ENCODE assay signal across 8 cellular contexts in genomic region chr14:24135584-24135833, GRCh38. TPM values are rescaled to one million over a fixed set of nuclear protein-coding genes. Genes with fewer than 3 reads are reported as not detected.
A peak's percentile ranks its signal among the peaks of the same experiment; 100 is the strongest.
DNase-seq lines count a peak whose midpoint lies in the region; ATAC-seq and TF ChIP-seq lines count a peak whose summit lies in the region.

No MANE protein-coding gene starts in this region.

- TF ChIP-seq RAD21 in SK-N-SH (IDR thresholded peaks at IDR 0.05; ENCODE audit: low read length) = no peak

- CTCF ChIA-PET in SK-N-SH (lab: Yijun Ruan, JAX) = interaction anchor here (0.6 to 4.7 kb wide), 8 partner anchors 9 to 557 kb away, joined by 3 to 22 read pairs (median 3); partner anchors contain the start of genes IRF9, JPH4 and PSME2

- TF ChIP-seq CTCF in SK-N-SH (IDR thresholded peaks at IDR 0.05) (no peak), gastroesophageal sphincter (IDR thresholded peaks at IDR 0.05) (no peak), smooth muscle cell (IDR thresholded peaks at IDR 0.05; ENCODE audit: borderline replicate concordance, insufficient read depth, poor library complexity, severe bottlenecking) (no peak)

- no peaks in the 10 kb centered on the region for H3K9me2 ChIP-seq in SK-N-SH

- H4K20me1 ChIP-seq in SK-N-SH (ENCODE audit: insufficient read depth) = no peaks in the 10 kb centered on the region
- peaks cover 8% of the 10 kb centered on the region for H4K20me1 ChIP-seq in smooth muscle cell (ENCODE audit: low read depth)

- DNase-seq in SK-N-SH (no peak), smooth muscle cell (lab: John Stamatoyannopoulos, UW; ENCODE audit: unreplicated experiment) (no peak), mucosa of gallbladder (ENCODE audit: low spot score) (no peak), T-helper 9 cell (no peak)

- H3K4me1 ChIP-seq in ACC112 (ENCODE audit: control insufficient read depth, insufficient read depth, low read length, unreplicated experiment) (peaks cover 30% of the 10 kb centered on the region), SK-N-SH (ENCODE audit: control insufficient read depth in 1 of 2, insufficient read depth in 2 of 2, low read depth in 1 of 2, low read length in 1 of 2) (peaks cover 6 to 39% of the 10 kb centered on the region in 2 experiments; a peak in 2 of 4 replicates), gastroesophageal sphincter (peaks cover 0 to 68% (median 28%) of the 10 kb centered on the region in 3 donors), smooth muscle cell (ENCODE audit: low read depth) (peaks cover 18% of the 10 kb centered on the region)

- ATAC-seq in GM21381 (IDR thresholded peaks at IDR 0.05; ENCODE audit: unreplicated experiment) = peak; percentile 1
- ATAC-seq in gastroesophageal sphincter = no peak
- ATAC-seq in HG02759 (IDR thresholded peaks at IDR 0.05; ENCODE audit: unreplicated experiment) = no peak

- peaks cover 40% of the 10 kb centered on the region for H3K79me2 ChIP-seq in ACC112 (ENCODE audit: control insufficient read depth, insufficient read depth, low read length, unreplicated experiment)
- H3K79me2 ChIP-seq in SK-N-SH (ENCODE audit: insufficient read depth) = peaks cover 27% of the 10 kb centered on the region
- peaks cover 16% of the 10 kb centered on the region for H3K79me2 ChIP-seq in smooth muscle cell (ENCODE audit: low read depth)

- H3K4me3 ChIP-seq in ACC112 (ENCODE audit: low read depth, low read length) (peak overlapping the region; percentile 93), SK-N-SH (ENCODE audit: low read depth in 2 of 2, low read length in 1 of 2) (peak overlapping the region; percentile 82 to 91), gastroesophageal sphincter (peak overlapping the region; percentile 93 to 98), smooth muscle cell (peak overlapping the region; percentile 98)

- H3K36me3 ChIP-seq in ACC112 (ENCODE audit: insufficient read depth, low read length) (peaks cover 6% of the 10 kb centered on the region; the same call in 1 of the 2 replicates), SK-N-SH (replicated peaks in 1 of 2; ENCODE audit: control insufficient read depth in 1 of 2, insufficient read depth in 2 of 2, low read length in 1 of 2) (peaks cover 21 to 24% of the 10 kb centered on the region in 2 experiments), gastroesophageal sphincter (peaks cover 0 to 28% of the 10 kb centered on the region in 2 donors), smooth muscle cell (ENCODE audit: low read depth) (no peaks in the 10 kb centered on the region)

- no peak for TF ChIP-seq POLR2A in gastroesophageal sphincter (IDR thresholded peaks at IDR 0.05)

- H3K27me3 ChIP-seq in ACC112 (ENCODE audit: insufficient read depth, low read length) = no peaks in the 10 kb centered on the region
- H3K27me3 ChIP-seq in SK-N-SH (ENCODE audit: insufficient read depth) = no peaks in the 10 kb centered on the region
- H3K27me3 ChIP-seq in gastroesophageal sphincter = no peaks in the 10 kb centered on the region
- H3K27me3 ChIP-seq in smooth muscle cell (ENCODE audit: low read depth) = no peaks in the 10 kb centered on the region

- H3K9me3 ChIP-seq in SK-N-SH (no peaks in the 10 kb centered on the region), gastroesophageal sphincter (no peaks in the 10 kb centered on the region), smooth muscle cell (replicated peaks; ENCODE audit: low read depth) (no peaks in the 10 kb centered on the region)

- H3K27ac ChIP-seq in ACC112 (ENCODE audit: low read depth, low read length) (no peak overlapping the region), SK-N-SH (ENCODE audit: low read depth in 2 of 2, low read length in 1 of 2) (peak overlapping the region; percentile 15 to 83; a peak in 3 of 4 replicates), gastroesophageal sphincter (peak overlapping the region; percentile 60 to 95 (median 93)), smooth muscle cell (ENCODE audit: low read depth) (no peak overlapping the region)

- H2AFZ ChIP-seq in ACC112 (ENCODE audit: low read length, unreplicated experiment) = peak overlapping the region; percentile 50
- peak overlapping the region; percentile 98 for H2AFZ ChIP-seq in SK-N-SH (ENCODE audit: low read depth)
- H2AFZ ChIP-seq in smooth muscle cell (ENCODE audit: low read depth) = peak overlapping the region; percentile 72

- peak overlapping the region; percentile 54 for H3K9ac ChIP-seq in SK-N-SH
- H3K9ac ChIP-seq in smooth muscle cell (ENCODE audit: low read depth) = no peak overlapping the region

- peaks cover 3% of the 10 kb centered on the region for H3F3A ChIP-seq in SK-N-SH (replicated peaks; ENCODE audit: insufficient read depth)
- H3F3A ChIP-seq in smooth muscle cell (ENCODE audit: low read depth) = no peaks in the 10 kb centered on the region

- POLR2A ChIA-PET in SK-N-SH (lab: Yijun Ruan, JAX) = interaction anchor here (0.6 to 3.0 kb wide), 11 partner anchors 9 to 609 kb away, joined by 3 to 21 read pairs (median 5); partner anchors contain the start of genes CARMIL3, DCAF11, IRF9 and NRL

- no peak for TF ChIP-seq EP300 in SK-N-SH (IDR thresholded peaks at IDR 0.05; ENCODE audit: borderline replicate concordance in 1 of 2, low read depth in 1 of 2, low read length in 1 of 2)
- no peak for TF ChIP-seq EP300 in gastroesophageal sphincter (IDR thresholded peaks at IDR 0.05)

- H3K4me2 ChIP-seq in SK-N-SH (peak overlapping the region; percentile 82), smooth muscle cell (peak overlapping the region; percentile 93)

- WGBS in SK-N-SH (ENCODE audit: low lambda C conversion rate) = 23% methylated on average over 8 of the region's 9 CpGs
- WGBS in gastroesophageal sphincter (ENCODE audit: low coverage in 1 of 2), 2 donors = 0 to 5% methylated on average over 7 to 9 of the region's 9 CpGs
- 15% methylated on average over 9 of the region's 9 CpGs for WGBS in smooth muscle cell (ENCODE audit: low lambda C conversion rate)

TF ChIP-seq in SK-N-SH, 30 proteins besides CTCF, POLR2A, EP300 and RAD21:
- no peak for TF ChIP-seq MXI1 (IDR thresholded peaks at IDR 0.05; ENCODE audit: low read depth, low read length)
- TF ChIP-seq TAF1 (IDR thresholded peaks at IDR 0.05; ENCODE audit: borderline replicate concordance, low read depth, low read length) = no peak
- TF ChIP-seq NRF1 (IDR thresholded peaks at IDR 0.05; ENCODE audit: low read depth, low read length) = no peak
- no peak for TF ChIP-seq MAX (IDR thresholded peaks at IDR 0.05; ENCODE audit: low read depth)
- TF ChIP-seq SIN3A (IDR thresholded peaks at IDR 0.05; ENCODE audit: borderline replicate concordance, low read depth, low read length) = no peak
- TF ChIP-seq CHD2 (IDR thresholded peaks at IDR 0.05; ENCODE audit: low read length, partially characterized antibody) = no peak
- TF ChIP-seq USF2 (IDR thresholded peaks at IDR 0.05; ENCODE audit: borderline replicate concordance, low read depth, low read length) = no peak

RNA-seq across cellular contexts. Expression of gene PSME1, which starts 0.5 kb away (rescaled TPM):
- polyA plus RNA-seq in SK-N-SH (2012; rRNA removed) (154 and 287 TPM in 2 replicates), smooth muscle cell (94.1 and 114 TPM in 2 replicates)
- polyA plus RNA-seq in SK-N-SH (2012; cell fraction: cytosol; rRNA removed) = 313 and 331 TPM in 2 replicates
- 220 and 228 TPM in 2 replicates for polyA plus RNA-seq in SK-N-SH (2012; cell fraction: nucleus; rRNA removed)
- total RNA-seq in gastroesophageal sphincter (100 to 1,000 TPM; 114 to 186 (median 127) TPM), smooth muscle cell (41.4 and 49.4 TPM in 2 replicates), mucosa of gallbladder (161 TPM)

RNA-seq across cellular contexts. Expression of gene FITM1, which starts 5.0 kb away (rescaled TPM):
- polyA plus RNA-seq in SK-N-SH (2012; rRNA removed) (0.12 TPM in 1 of 2 replicates, not detected in the other), smooth muscle cell (0.31 and 1.1 TPM in 2 replicates)
- 0.05 and 0.08 TPM in 2 replicates for polyA plus RNA-seq in SK-N-SH (2012; cell fraction: cytosol; rRNA removed)
- 1.1 and 1.3 TPM in 2 replicates for polyA plus RNA-seq in SK-N-SH (2012; cell fraction: nucleus; rRNA removed)
- total RNA-seq in gastroesophageal sphincter (under 1 TPM in 2 of 4 donors, not detected in 2; 0.27 to 0.67 TPM), smooth muscle cell (2.7 TPM in 1 of 2 replicates, not detected in the other), mucosa of gallbladder (0.81 TPM)

RNA-seq across cellular contexts. Expression of gene EMC9, which starts 5.9 kb away (rescaled TPM):
- 14.5 and 19.3 TPM in 2 replicates for polyA plus RNA-seq in SK-N-SH (2012; rRNA removed)
- polyA plus RNA-seq in SK-N-SH (2012; cell fraction: cytosol; rRNA removed) = 10.2 and 14.4 TPM in 2 replicates
- polyA plus RNA-seq in SK-N-SH (2012; cell fraction: nucleus; rRNA removed) = 47.8 and 61.5 TPM in 2 replicates
- total RNA-seq in gastroesophageal sphincter = 10 to 100 TPM in 2 of 4 donors, 1 to 10 TPM in 2; 6.4 to 15.4 (median 10.4) TPM
- 6.3 and 13.0 TPM in 2 replicates for total RNA-seq in smooth muscle cell
- polyA plus RNA-seq in smooth muscle cell = 11.9 and 16.9 TPM in 2 replicates
- total RNA-seq in mucosa of gallbladder = 24.0 TPM

RNA-seq across cellular contexts. Expression of gene PSME2, which starts 10.9 kb away (rescaled TPM):
- polyA plus RNA-seq in SK-N-SH (2012; rRNA removed) (129 and 147 TPM in 2 replicates), smooth muscle cell (164 and 166 TPM in 2 replicates)
- 132 and 159 TPM in 2 replicates for polyA plus RNA-seq in SK-N-SH (2012; cell fraction: cytosol; rRNA removed)
- 240 and 296 TPM in 2 replicates for polyA plus RNA-seq in SK-N-SH (2012; cell fraction: nucleus; rRNA removed)
- total RNA-seq in gastroesophageal sphincter (10 to 100 TPM; 41.4 to 52.3 (median 42.0) TPM), smooth muscle cell (40.7 and 53.2 TPM in 2 replicates), mucosa of gallbladder (106 TPM)

RNA-seq across cellular contexts. Expression of gene RNF31, which starts 11.8 kb away (rescaled TPM):
- 19.2 and 20.4 TPM in 2 replicates for polyA plus RNA-seq in SK-N-SH (2012; rRNA removed)
- polyA plus RNA-seq in SK-N-SH (2012; cell fraction: cytosol; rRNA removed) = 9.2 and 13.6 TPM in 2 replicates
- polyA plus RNA-seq in SK-N-SH (2012; cell fraction: nucleus; rRNA removed) = 119 and 161 TPM in 2 replicates
- 10 to 100 TPM; 19.0 to 38.9 (median 32.0) TPM for total RNA-seq in gastroesophageal sphincter
- total RNA-seq in smooth muscle cell = 39.3 and 74.8 TPM in 2 replicates
- polyA plus RNA-seq in smooth muscle cell = 23.3 and 25.4 TPM in 2 replicates
- 60.7 TPM for total RNA-seq in mucosa of gallbladder

Comparison
In these comparisons a context has a peak if more than half of its experiments do, and no peak if none do; other contexts are left out.
1. H3K27ac ChIP-seq: peak in SK-N-SH (2 of 2) and gastroesophageal sphincter (4 of 4); none in ACC112 (single experiment) and smooth muscle cell (single experiment).
2. Peak in every context shown above with its lines, with median percentiles within 50 percentile points of each other: H2AFZ ChIP-seq and H3K4me3 ChIP-seq.